ENCODE assay signal across 8 cellular contexts in genomic region chr14:53432378-53432802, GRCh38.
DNase-seq lines count a peak whose midpoint lies in the region; ATAC-seq and TF ChIP-seq lines count a peak whose summit lies in the region.

No MANE protein-coding gene starts in this region.

- TF ChIP-seq CTCF in fibroblast of mammary gland (conservative IDR thresholded peaks at IDR 0.05; ENCODE audit: control insufficient read depth, insufficient read depth, low read depth, low read length) (peak; percentile 76), retinal pigment epithelial cell (conservative IDR thresholded peaks at IDR 0.05; ENCODE audit: low read depth, low read length) (peak; percentile 72)

- in situ Hi-C loops in SK-MEL-5 (cut with HindIII; ENCODE audit: low pct_unique_long_range_greater_than_20kb, low sequenced_read_pairs): no loop called here

- H3K4me1 Mint-ChIP-seq in activated naive CD4-positive, alpha-beta T cell treated with anti-CD3 and anti-CD28 coated beads for 36 hours (ENCODE audit: low read depth): no peaks in the 10 kb centered on the region

- DNase-seq in DMS53 treated with DMSO at 0.1 percent for 48 hours (lab: John Stamatoyannopoulos, UW; ENCODE audit: unreplicated experiment): peak; percentile 24
- peak; percentile 48 for DNase-seq in HuH-7 (ENCODE audit: low spot score)
- peak; percentile 55 for DNase-seq in SK-MEL-5 (ENCODE audit: low read depth, low spot score)
- DNase-seq in fibroblast of mammary gland (ENCODE audit: low read depth): peak; percentile 54
- no peak for DNase-seq in retinal pigment epithelial cell (ENCODE audit: low read depth)
- no peak for DNase-seq in foreskin melanocyte
- no peak for DNase-seq in activated naive CD4-positive, alpha-beta T cell treated with anti-CD3 and anti-CD28 coated beads for 36 hours

- H3K27me3 Mint-ChIP-seq in activated naive CD4-positive, alpha-beta T cell treated with anti-CD3 and anti-CD28 coated beads for 36 hours (ENCODE audit: low read depth): peaks cover 4% of the 10 kb centered on the region

- ATAC-seq in GM19324 (IDR thresholded peaks at IDR 0.05; ENCODE audit: low FRiP score, unreplicated experiment): peak; percentile 48

- H3K4me3 Mint-ChIP-seq in activated naive CD4-positive, alpha-beta T cell treated with anti-CD3 and anti-CD28 coated beads for 36 hours: no peak overlapping the region

- H3K36me3 Mint-ChIP-seq in activated naive CD4-positive, alpha-beta T cell treated with anti-CD3 and anti-CD28 coated beads for 36 hours (ENCODE audit: low read depth): no peaks in the 10 kb centered on the region

- CTCF ChIA-PET in activated naive CD4-positive, alpha-beta T cell treated with anti-CD3 and anti-CD28 coated beads for 36 hours (lab: Charles Lee): no interaction called here

- no peak overlapping the region for H3K27ac Mint-ChIP-seq in activated naive CD4-positive, alpha-beta T cell treated with anti-CD3 and anti-CD28 coated beads for 36 hours

- H3K4me3 ChIP-seq in fibroblast of mammary gland (ENCODE audit: control insufficient read depth, low read depth, low read length): no peak overlapping the region
- no peak overlapping the region for H3K4me3 ChIP-seq in retinal pigment epithelial cell (ENCODE audit: low read length)

- H3K9me3 Mint-ChIP-seq in activated naive CD4-positive, alpha-beta T cell treated with anti-CD3 and anti-CD28 coated beads for 36 hours: peaks cover 9% of the 10 kb centered on the region

- intact Hi-C loops in activated naive CD4-positive, alpha-beta T cell treated with anti-CD3 and anti-CD28 coated beads for 36 hours (cut with micrococcal nuclease): loop anchor here (2.0 kb wide), 1 partner anchor 916 kb away; no protein-coding TSS in a partner anchor

Comparison
In these comparisons a context has a peak if more than half of its experiments do, and no peak if none do; other contexts are left out.
1. DNase-seq: peak in DMS53 treated with DMSO at 0.1 percent for 48 hours (single experiment), HuH-7 (single experiment), SK-MEL-5 (single experiment) and fibroblast of mammary gland (single experiment); none in retinal pigment epithelial cell (single experiment), foreskin melanocyte (single experiment) and activated naive CD4-positive, alpha-beta T cell treated with anti-CD3 and anti-CD28 coated beads for 36 hours (single experiment).